10 cellular contexts compared by ENCODE assay signal in genomic region chr13:99083976-99084375, GRCh38.
DNase-seq lines count a peak whose midpoint lies in the region; ATAC-seq and FAIRE-seq lines count a peak whose summit lies in the region.
"Had no signal": no experiment of that assay in that cellular context is flagged by ENCODE, and none has a peak within 500 bp of the region (broad histone marks: within the 10 kb centered on the region; RNA-seq: fewer than 3 reads in every experiment).

No MANE protein-coding gene starts in this region.

- peak overlapping the region; percentile 20 for H3K27ac Mint-ChIP-seq in activated T-cell treated with anti-CD3 and anti-CD28 coated beads, Interleukin-2, amount 50 U/mL, for 72 hours
- peak overlapping the region; percentile 86 for H3K27ac Mint-ChIP-seq in stimulated activated effector memory CD8-positive, alpha-beta T cell treated with anti-CD3 and anti-CD28 coated beads, Interleukin-12 subunit alpha, Interleukin-12 subunit beta, amount 100 ng/mL, for 72 hours

- H3K27me3 Mint-ChIP-seq in activated T-cell treated with anti-CD3 and anti-CD28 coated beads, Interleukin-2, amount 50 U/mL, for 72 hours (ENCODE audit: low read depth), result no peaks in the 10 kb centered on the region

- H3K4me1 Mint-ChIP-seq in activated T-cell treated with anti-CD3 and anti-CD28 coated beads, Interleukin-2, amount 50 U/mL, for 72 hours (ENCODE audit: low read depth), result peaks cover 50% of the 10 kb centered on the region
- peaks cover 38% of the 10 kb centered on the region for H3K4me1 Mint-ChIP-seq in stimulated activated effector memory CD8-positive, alpha-beta T cell treated with anti-CD3 and anti-CD28 coated beads, Interleukin-12 subunit alpha, Interleukin-12 subunit beta, amount 100 ng/mL, for 72 hours

- no peak for ATAC-seq in activated T-cell treated with anti-CD3 and anti-CD28 coated beads, Interleukin-2, amount 50 U/mL, for 72 hours (replicated peaks in 1 of 2)
- ATAC-seq in stimulated activated effector memory CD8-positive, alpha-beta T cell treated with anti-CD3 and anti-CD28 coated beads, Interleukin-12 subunit alpha, Interleukin-12 subunit beta, amount 100 ng/mL, for 72 hours, result no peak
- ATAC-seq: PC-3 had no signal

- peaks cover 3 to 5% of the 10 kb centered on the region in 2 donors for H3K36me3 Mint-ChIP-seq in activated T-cell treated with anti-CD3 and anti-CD28 coated beads, Interleukin-2, amount 50 U/mL, for 72 hours (ENCODE audit: insufficient read depth in 2 of 2)
- H3K36me3 Mint-ChIP-seq in stimulated activated effector memory CD8-positive, alpha-beta T cell treated with anti-CD3 and anti-CD28 coated beads, Interleukin-12 subunit alpha, Interleukin-12 subunit beta, amount 100 ng/mL, for 72 hours, result peaks cover 21% of the 10 kb centered on the region

- no peak for DNase-seq in activated T-cell treated with anti-CD3 and anti-CD28 coated beads, Interleukin-2, amount 50 U/mL, for 72 hours
- no peak for DNase-seq in activated T-cell treated with anti-CD3 and anti-CD28 coated beads, Interleukin-2, amount 50 U/mL, for 1 hour
- DNase-seq in NCI-H69 (lab: John Stamatoyannopoulos, UW), result peak; percentile 11
- DNase-seq in effector CD4-positive, alpha-beta T cell, result peak; percentile 7
- DNase-seq in stimulated activated effector memory CD8-positive, alpha-beta T cell treated with anti-CD3 and anti-CD28 coated beads, Interleukin-12 subunit alpha, Interleukin-12 subunit beta, amount 100 ng/mL, for 72 hours (ENCODE audit: low spot score in 2 of 2), result peak in 1 of 2 donors; percentile 53
- DNase-seq in NCI-H1436 treated with DMSO at 0.1 percent for 48 hours (lab: John Stamatoyannopoulos, UW), result no peak
- no peak for DNase-seq in RCC 7860 (ENCODE audit: low spot score)
- DNase-seq in AML-193 (lab: John Stamatoyannopoulos, UW), result no peak
- DNase-seq: NCI-H1417 treated with DMSO at 0.1 percent for 48 hours, PC-3 had no signal

- H3K4me3 Mint-ChIP-seq in activated T-cell treated with anti-CD3 and anti-CD28 coated beads, Interleukin-2, amount 50 U/mL, for 72 hours, result peak overlapping the region; percentile 76 to 95
- H3K4me3 Mint-ChIP-seq in stimulated activated effector memory CD8-positive, alpha-beta T cell treated with anti-CD3 and anti-CD28 coated beads, Interleukin-12 subunit alpha, Interleukin-12 subunit beta, amount 100 ng/mL, for 72 hours, result peak overlapping the region; percentile 79

- no peaks in the 10 kb centered on the region for H3K9me3 Mint-ChIP-seq in activated T-cell treated with anti-CD3 and anti-CD28 coated beads, Interleukin-2, amount 50 U/mL, for 72 hours
- no peaks in the 10 kb centered on the region for H3K9me3 Mint-ChIP-seq in stimulated activated effector memory CD8-positive, alpha-beta T cell treated with anti-CD3 and anti-CD28 coated beads, Interleukin-12 subunit alpha, Interleukin-12 subunit beta, amount 100 ng/mL, for 72 hours

- FAIRE-seq in RCC 7860 (lab: Jason Lieb, UNC), result no peak

Comparison
In these comparisons a context has a peak if more than half of its experiments do, and no peak if none do; other contexts are left out.
1. DNase-seq: peak in NCI-H69 (single experiment) and effector CD4-positive, alpha-beta T cell (single experiment); none in activated T-cell treated with anti-CD3 and anti-CD28 coated beads, Interleukin-2, amount 50 U/mL, for 72 hours (0 of 2), activated T-cell treated with anti-CD3 and anti-CD28 coated beads, Interleukin-2, amount 50 U/mL, for 1 hour (single experiment), NCI-H1436 treated with DMSO at 0.1 percent for 48 hours (single experiment), RCC 7860 (single experiment) and AML-193 (0 of 2).